In genomic region chr10:21935439-21936023, GRCh38 we compare ENCODE assay signal across 35 cellular contexts.
"Had no signal": no experiment of that assay in that cellular context is flagged by ENCODE, and none has a peak within 500 bp of the region (broad histone marks: within the 10 kb centered on the region; RNA-seq: fewer than 3 reads in every experiment).

No MANE protein-coding gene starts in this region.

- H3K27ac ChIP-seq: KMS-11 had no signal

- DNase-seq: Karpas-422, Kasumi-1, MG63, MM.1S, MV-4-11, NCI-H1048, NCI-H1092, NCI-H1092 treated with DMSO at 0.1 percent for 48 hours, NCI-H1105, NCI-H1105 treated with DMSO at 0.1 percent for 48 hours, NCI-H1417, NCI-H1417 treated with DMSO at 0.1 percent for 48 hours, NCI-H1436, NCI-H1436 treated with DMSO at 0.1 percent for 48 hours, NCI-H146, NCI-H1694, NCI-H1694 treated with DMSO at 0.1 percent for 48 hours, NCI-H187, NCI-H187 treated with DMSO at 0.1 percent for 48 hours, NCI-H1930, NCI-H2029, NCI-H2029 treated with DMSO at 0.1 percent for 48 hours, NCI-H2081, NCI-H2081 treated with DMSO at 0.1 percent for 48 hours, NCI-H2107, NCI-H2171, NCI-H2171 treated with DMSO at 0.1 percent for 48 hours, NCI-H2227 treated with DMSO at 0.1 percent for 48 hours, NCI-H226, NCI-H345, NCI-H446, NCI-H446 treated with DMSO at 0.1 percent for 48 hours, NCI-H510A, NCI-H510A treated with DMSO at 0.1 percent for 48 hours had no signal

- H3K4me3 ChIP-seq: MG63 had no signal

- H3K9ac ChIP-seq: KMS-11 had no signal

- H3K4me2 ChIP-seq: KMS-11 had no signal

- H3K36me3 ChIP-seq: MG63 had no signal

- H3K27me3 ChIP-seq: MG63 had no signal
